Comparison of ENCODE assay signal across 21 cellular contexts in genomic region chr10:20624642-20625041, GRCh38.
DNase-seq lines count a peak whose midpoint lies in the region; TF ChIP-seq lines count a peak whose summit lies in the region.
"Had no signal": no experiment of that assay in that cellular context is flagged by ENCODE, and none has a peak within 500 bp of the region (broad histone marks: within the 10 kb centered on the region; RNA-seq: fewer than 3 reads in every experiment).

No MANE protein-coding gene starts in this region.

- DNase-seq in adipocyte (ENCODE audit: low read depth), result no peak
- DNase-seq in foreskin fibroblast, result peak; percentile 9 to 57
- DNase-seq in vagina (ENCODE audit: extremely low spot score in 2 of 2), result no peak
- no peak for DNase-seq in DMS114 treated with DMSO at 0.1 percent for 48 hours (lab: John Stamatoyannopoulos, UW; ENCODE audit: unreplicated experiment)
- DNase-seq in COLO829 (ENCODE audit: low spot score), result no peak
- no peak for DNase-seq in NCI-H1105 (lab: John Stamatoyannopoulos, UW)
- DNase-seq: activated CD4-positive, alpha-beta T cell treated with anti-CD3 and anti-CD28 coated beads, Interleukin-2, amount 10 ng/mL, durations not matched to agents 7 days and 5 days; activated CD8-positive, alpha-beta memory T cell treated with anti-CD3 and anti-CD28 coated beads, Interleukin-2, amount 50 U/mL, for 48 hours; activated gamma-delta T cell treated with Interleukin-2 at 50 U/mL for 16 hours; anterior cingulate cortex; head of caudate nucleus; islet precursor cell; NCI-H1092; NCI-H526 treated with DMSO at 0.1 percent for 48 hours; right lobe of liver; stimulated activated CD4-positive, alpha-beta T cell treated with anti-CD3 and anti-CD28 coated beads, Interleukin-2, amount 100 ng/mL, for 48 hours; substantia nigra had no signal

- H3K36me3 ChIP-seq in adipocyte (ENCODE audit: control insufficient read depth, insufficient read depth, low read length, severe bottlenecking) (no peaks in the 10 kb centered on the region), vagina (no peaks in the 10 kb centered on the region)
- H3K36me3 ChIP-seq: right lobe of liver had no signal

- peaks cover 18% of the 10 kb centered on the region for H3K4me1 Mint-ChIP-seq in nephron
- H3K4me1 Mint-ChIP-seq: CD14-positive monocyte had no signal

- H3K27ac Mint-ChIP-seq in nephron, result peak overlapping the region in 2 of 3 experiments; percentile 48 to 74
- H3K27ac Mint-ChIP-seq: activated CD4-positive, alpha-beta T cell treated with anti-CD3 and anti-CD28 coated beads, Interleukin-2, amount 10 ng/mL, durations not matched to agents 7 days and 5 days; CD14-positive monocyte had no signal

- H3K27me3 Mint-ChIP-seq in nephron (ENCODE audit: low read depth), result no peaks in the 10 kb centered on the region
- H3K27me3 Mint-ChIP-seq: activated CD4-positive, alpha-beta T cell treated with anti-CD3 and anti-CD28 coated beads, Interleukin-2, amount 10 ng/mL, durations not matched to agents 7 days and 5 days had no signal

- no peaks in the 10 kb centered on the region for H3K27me3 ChIP-seq in adipocyte (replicated peaks; ENCODE audit: control insufficient read depth, insufficient read depth, low read length)
- no peaks in the 10 kb centered on the region for H3K27me3 ChIP-seq in vagina
- H3K27me3 ChIP-seq: right lobe of liver had no signal

- H3K4me1 ChIP-seq in adipocyte (ENCODE audit: control insufficient read depth, insufficient read depth, low read length), result peaks cover 19% of the 10 kb centered on the region
- H3K4me1 ChIP-seq in vagina, result no peaks in the 10 kb centered on the region
- H3K4me1 ChIP-seq: right lobe of liver had no signal

- H3K36me3 Mint-ChIP-seq in nephron (ENCODE audit: low read depth), result no peaks in the 10 kb centered on the region
- H3K36me3 Mint-ChIP-seq: CD14-positive monocyte had no signal

- no peaks in the 10 kb centered on the region for H3K9me3 ChIP-seq in adipocyte (ENCODE audit: control insufficient read depth, low read length)
- no peaks in the 10 kb centered on the region for H3K9me3 ChIP-seq in vagina
- H3K9me3 ChIP-seq: right lobe of liver had no signal

- H3K4me3 ChIP-seq in adipocyte (ENCODE audit: low read length) (no peak overlapping the region), foreskin fibroblast (ENCODE audit: low read depth in 1 of 2, low read length in 2 of 2) (no peak overlapping the region), vagina (no peak overlapping the region)
- H3K4me3 ChIP-seq: right lobe of liver, SK-N-MC had no signal

- no peaks in the 10 kb centered on the region for H3K9me3 Mint-ChIP-seq in nephron

- no peak overlapping the region for H3K4me3 Mint-ChIP-seq in nephron
- H3K4me3 Mint-ChIP-seq: activated CD4-positive, alpha-beta T cell treated with anti-CD3 and anti-CD28 coated beads, Interleukin-2, amount 10 ng/mL, durations not matched to agents 7 days and 5 days; CD14-positive monocyte had no signal

- intact Hi-C loops in vagina (cut with DNase I), result no loop called here

- TF ChIP-seq CTCF in foreskin fibroblast (IDR thresholded peaks at IDR 0.05; ENCODE audit: low read depth, low read length), result no peak
- TF ChIP-seq CTCF in nephron (IDR thresholded peaks at IDR 0.05; ENCODE audit: unreplicated experiment in 3 of 3), result no peak
- no peak for TF ChIP-seq CTCF in vagina (IDR thresholded peaks at IDR 0.05)

- H3K27ac ChIP-seq in vagina, result peak overlapping the region; percentile 79
- H3K27ac ChIP-seq: KMS-11, right lobe of liver, SK-N-MC had no signal

- peak overlapping the region; percentile 15 for H3K9ac ChIP-seq in adipocyte (ENCODE audit: low read length)
- H3K9ac ChIP-seq: KMS-11 had no signal

- no peak for TF ChIP-seq POLR2A in vagina (IDR thresholded peaks at IDR 0.05)

Comparison
In these comparisons a context has a peak if more than half of its experiments do, and no peak if none do; other contexts are left out.
1. DNase-seq: peak in foreskin fibroblast (2 of 2); none in adipocyte (single experiment), vagina (0 of 2), DMS114 treated with DMSO at 0.1 percent for 48 hours (single experiment), COLO829 (single experiment) and NCI-H1105 (single experiment).